ENCODE assay signal across 18 cellular contexts in the genomic region with DNA sequence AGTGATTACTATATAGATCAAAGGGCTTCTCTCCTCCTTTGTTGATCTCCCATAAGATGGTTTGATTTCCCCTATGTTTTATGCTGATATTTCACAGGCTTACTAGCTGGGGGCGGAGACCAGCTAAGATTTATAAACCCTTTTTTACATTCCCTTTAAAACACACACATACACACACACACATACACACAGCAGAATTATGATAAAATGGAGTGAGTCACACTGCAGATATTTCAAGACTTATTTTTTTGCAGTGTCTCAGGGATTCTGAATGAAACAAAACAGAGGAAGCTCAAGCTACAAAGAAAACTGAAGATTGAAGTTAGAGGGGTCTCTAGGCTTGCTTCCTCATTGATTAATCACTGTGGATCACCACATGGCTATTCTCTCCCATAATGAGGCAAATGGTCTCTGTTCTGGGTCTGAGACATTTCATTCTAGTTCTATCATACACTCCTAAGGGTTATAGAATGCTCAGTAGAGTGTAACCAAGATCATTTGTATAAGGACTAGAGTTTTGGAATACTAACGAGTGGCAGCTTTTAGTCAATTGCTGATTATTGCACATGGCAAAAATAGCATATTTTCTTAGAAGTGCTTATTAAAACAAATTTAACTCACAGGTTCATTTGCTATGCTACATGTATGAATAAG. TPM values are rescaled to one million over a fixed set of nuclear protein-coding genes. Genes with fewer than 3 reads are reported as not detected.
DNase-seq lines count a peak whose midpoint lies in the region; TF ChIP-seq lines count a peak whose summit lies in the region.
"Had no signal": no experiment of that assay in that cellular context is flagged by ENCODE, and none has a peak within 500 bp of the region (broad histone marks: within the 10 kb centered on the region; RNA-seq: fewer than 3 reads in every experiment).

No MANE protein-coding gene starts in this region.

- POLR2A ChIA-PET in BJ (lab: Charles Lee): no interaction called here

- intact Hi-C loops in esophagus squamous epithelium (cut with DNase I): no loop called here

- CTCF ChIA-PET in BJ (lab: Yijun Ruan, JAX): interaction anchor here (0.6 to 1.2 kb wide), 5 partner anchors 9 to 113 kb away, joined by 3 read pairs; no protein-coding TSS in a partner anchor

- TF ChIP-seq CTCF in BJ (IDR thresholded peaks at IDR 0.05; ENCODE audit: insufficient read depth, low read depth, low read length): no peak
- TF ChIP-seq CTCF in choroid plexus epithelial cell (conservative IDR thresholded peaks at IDR 0.05; ENCODE audit: low read depth, low read length): no peak
- TF ChIP-seq CTCF in esophagus squamous epithelium (IDR thresholded peaks at IDR 0.05): no peak

- TF ChIP-seq POLR2A in esophagus squamous epithelium (IDR thresholded peaks at IDR 0.05): no peak

- no peak overlapping the region for H3K4me3 ChIP-seq in BJ (ENCODE audit: low read depth, low read length)
- H3K4me3 ChIP-seq in choroid plexus epithelial cell (ENCODE audit: low read depth, low read length): no peak overlapping the region
- no peak overlapping the region for H3K4me3 ChIP-seq in esophagus squamous epithelium
- H3K4me3 ChIP-seq: BLaER1 treated with 17β-estradiol and CSF1 and Interleukin-3, amounts not matched to agents 10 nM and 100 nM; gastrocnemius medialis had no signal

- no peaks in the 10 kb centered on the region for H3K9me3 ChIP-seq in esophagus squamous epithelium
- H3K9me3 ChIP-seq: BLaER1 treated with 17β-estradiol and CSF1 and Interleukin-3, amounts not matched to agents 10 nM and 100 nM; gastrocnemius medialis had no signal

- 62 to 68% methylated on average over 2 of the region's 2 CpGs for WGBS in esophagus squamous epithelium, 2 donors

- H3K27me3 ChIP-seq in BJ (ENCODE audit: control insufficient read depth, insufficient read depth, low read length) (no peaks in the 10 kb centered on the region), esophagus squamous epithelium (peaks cover 0 to 12% (median 0%) of the 10 kb centered on the region in 4 donors)
- H3K27me3 ChIP-seq: BLaER1 treated with 17β-estradiol and CSF1 and Interleukin-3, amounts not matched to agents 10 nM and 100 nM had no signal

- H3K36me3 ChIP-seq in BJ (ENCODE audit: control insufficient read depth, insufficient read depth, low read length) (no peaks in the 10 kb centered on the region), esophagus squamous epithelium (no peaks in the 10 kb centered on the region)
- H3K36me3 ChIP-seq: gastrocnemius medialis had no signal

- DNase-seq in BJ (ENCODE audit: low read depth): peak; percentile 69
- peak; percentile 9 for DNase-seq in MV-4-11 (lab: John Stamatoyannopoulos, UW)
- peak; percentile 90 for DNase-seq in choroid plexus epithelial cell (ENCODE audit: low read depth)
- peak; percentile 36 for DNase-seq in myocyte (ENCODE audit: low read depth)
- DNase-seq in HPDE6-E6E7 (ENCODE audit: extremely low spot score): no peak
- DNase-seq in retina: no peak
- DNase-seq in NCI-H2107 treated with DMSO at 0.1 percent for 48 hours (lab: John Stamatoyannopoulos, UW; ENCODE audit: unreplicated experiment): no peak
- DNase-seq in esophagus squamous epithelium (lab: John Stamatoyannopoulos, UW): no peak
- DNase-seq: activated CD8-positive, alpha-beta memory T cell treated with anti-CD3 and anti-CD28 coated beads, Interleukin-2, amount 50 U/mL, for 4 hours; DND-41; gastrocnemius medialis; NCI-H1092; NCI-H446 treated with DMSO at 0.1 percent for 48 hours; T-cell had no signal

- no peaks in the 10 kb centered on the region for H3K4me1 ChIP-seq in esophagus squamous epithelium
- H3K4me1 ChIP-seq: gastrocnemius medialis had no signal

- no peak overlapping the region for H3K27ac ChIP-seq in esophagus squamous epithelium
- H3K27ac ChIP-seq: BLaER1 treated with 17β-estradiol and CSF1 and Interleukin-3, amounts not matched to agents 10 nM and 100 nM; gastrocnemius medialis had no signal

RNA-seq across cellular contexts. Expression of a gene that starts 18.6 kb away (rescaled TPM):
- polyA plus RNA-seq in BJ (2011; rRNA removed): 8.5 and 9.4 TPM in 2 replicates
- polyA minus RNA-seq in BJ (2011; rRNA and poly(A)+ RNA removed): 3.2 and 3.7 TPM in 2 replicates
- total RNA-seq in myocyte (not detected in 2 replicates), esophagus squamous epithelium (1 to 10 TPM in 3 of 4 donors, under 1 TPM in 1; 0.38 to 2.5 (median 1.4) TPM)
- polyA plus RNA-seq in myocyte (2012): not detected
- total RNA-seq: OCI-LY7, T-cell had no signal

RNA-seq across cellular contexts. Expression of a gene that starts 49.8 kb away (rescaled TPM):
- polyA plus RNA-seq in BJ (2011; rRNA removed): 0.04 TPM in 1 of 2 replicates, not detected in the other
- polyA minus RNA-seq in BJ (2011; rRNA and poly(A)+ RNA removed): 0.10 TPM in 1 of 2 replicates, not detected in the other
- 0.21 TPM in 1 of 2 replicates, not detected in the other for total RNA-seq in myocyte
- polyA plus RNA-seq in myocyte (2012): not detected
- total RNA-seq in esophagus squamous epithelium: not detected
- total RNA-seq: gastrocnemius medialis, mesothelial cell of epicardium, OCI-LY7, osteocyte, T-cell had no signal

RNA-seq across cellular contexts. Expression of a gene that starts 55.4 kb away (rescaled TPM):
- 3.5 and 7.1 TPM in 2 replicates for polyA plus RNA-seq in BJ (2011; rRNA removed)
- 1.8 and 2.3 TPM in 2 replicates for polyA minus RNA-seq in BJ (2011; rRNA and poly(A)+ RNA removed)
- total RNA-seq in myocyte (10.1 and 11.6 TPM in 2 replicates), esophagus squamous epithelium (10 to 100 TPM in 1 of 4 donors, 1 to 10 TPM in 3; 3.3 to 11.3 (median 7.8) TPM)
- polyA plus RNA-seq in myocyte (2012): 4.9 TPM

Comparison
In these comparisons a context has a peak if more than half of its experiments do, and no peak if none do; other contexts are left out.
1. DNase-seq: peak in BJ (single experiment), MV-4-11 (single experiment), choroid plexus epithelial cell (single experiment) and myocyte (single experiment); none in HPDE6-E6E7 (single experiment), retina (single experiment), NCI-H2107 treated with DMSO at 0.1 percent for 48 hours (single experiment) and esophagus squamous epithelium (single experiment).